In genomic region chr15:92167413-92167950, GRCh38 we compare ENCODE assay signal across 17 cellular contexts.
DNase-seq lines count a peak whose midpoint lies in the region; ATAC-seq and TF ChIP-seq lines count a peak whose summit lies in the region.
"Had no signal": no experiment of that assay in that cellular context is flagged by ENCODE, and none has a peak within 500 bp of the region (broad histone marks: within the 10 kb centered on the region; RNA-seq: fewer than 3 reads in every experiment).

No MANE protein-coding gene starts in this region.

- H3K27ac ChIP-seq in heart left ventricle (peak overlapping the region in 8 of 12 donors; percentile 54 to 82 (median 64)), dorsolateral prefrontal cortex (peak overlapping the region in 33 of 59 donors; percentile 15 to 77 (median 54)), liver (ENCODE audit: low read depth in 1 of 2, low read length in 2 of 2) (peak overlapping the region; percentile 22 to 26), stomach (no peak overlapping the region)
- H3K27ac ChIP-seq: HL-60 had no signal

- H3K4me1 Mint-ChIP-seq in activated CD8-positive, alpha-beta memory T cell treated with anti-CD3 and anti-CD28 coated beads, Interleukin-2, amount 10 ng/mL, durations not matched to agents 7 days and 5 days: no peaks in the 10 kb centered on the region
- H3K4me1 Mint-ChIP-seq: CD4-positive, CD25-positive, alpha-beta regulatory T cell had no signal

- peaks cover 0 to 39% (median 20%) of the 10 kb centered on the region in 9 donors for H3K36me3 ChIP-seq in heart left ventricle
- no peaks in the 10 kb centered on the region for H3K36me3 ChIP-seq in liver (ENCODE audit: control insufficient read depth in 4 of 4, insufficient read depth in 3 of 4, low read depth in 1 of 4, low read length in 3 of 4)
- H3K36me3 ChIP-seq in stomach: peaks cover 4 to 24% (median 21%) of the 10 kb centered on the region in 4 donors
- H3K36me3 ChIP-seq: HAP-1 had no signal

- no peaks in the 10 kb centered on the region for H3K9me3 Mint-ChIP-seq in activated CD8-positive, alpha-beta memory T cell treated with anti-CD3 and anti-CD28 coated beads, Interleukin-2, amount 10 ng/mL, durations not matched to agents 7 days and 5 days (ENCODE audit: low read depth)
- H3K9me3 Mint-ChIP-seq: CD4-positive, CD25-positive, alpha-beta regulatory T cell had no signal

- no peak overlapping the region for H3K4me3 Mint-ChIP-seq in activated CD8-positive, alpha-beta memory T cell treated with anti-CD3 and anti-CD28 coated beads, Interleukin-2, amount 10 ng/mL, durations not matched to agents 7 days and 5 days
- H3K4me3 Mint-ChIP-seq: CD4-positive, CD25-positive, alpha-beta regulatory T cell had no signal

- TF ChIP-seq CTCF in heart left ventricle (IDR thresholded peaks at IDR 0.05) (no peak), dorsolateral prefrontal cortex (IDR thresholded peaks at IDR 0.05 in 54 of 56, conservative IDR thresholded peaks at IDR 0.05 in 2 of 56; ENCODE audit: low read depth in 1 of 56, partially characterized antibody in 56 of 56) (no peak), liver (IDR thresholded peaks at IDR 0.05; ENCODE audit: low read depth, low read length, missing input control) (no peak), stomach (IDR thresholded peaks at IDR 0.05) (no peak)

- H3K4me1 ChIP-seq in heart left ventricle: peaks cover 0 to 14% (median 5%) of the 10 kb centered on the region in 12 donors
- H3K4me1 ChIP-seq in liver (ENCODE audit: control insufficient read depth in 4 of 4, insufficient read depth in 4 of 4, low read length in 3 of 4): peaks cover 11 to 63% (median 44%) of the 10 kb centered on the region in 4 donors
- peaks cover 0 to 8% (median 5%) of the 10 kb centered on the region in 4 donors for H3K4me1 ChIP-seq in stomach

- no peak for TF ChIP-seq RAD21 in liver (IDR thresholded peaks at IDR 0.05)

- ATAC-seq in heart left ventricle: peak in 1 of 4 donors; percentile 5
- ATAC-seq in Right ventricle myocardium inferior: no peak
- no peak for ATAC-seq in stimulated activated naive CD8-positive, alpha-beta T cell treated with anti-CD3 and anti-CD28 coated beads, Interleukin-15, Interleukin-2, amounts not matched to agents 100 U/mL and 50 U/mL, for 24 hours
- no peak for ATAC-seq in activated CD8-positive, alpha-beta memory T cell treated with anti-CD3 and anti-CD28 coated beads, Interleukin-2, amount 10 ng/mL, durations not matched to agents 7 days and 5 days
- ATAC-seq: K562 had no signal

- H3K9ac ChIP-seq in liver (ENCODE audit: low read depth in 1 of 2, low read length in 2 of 2): no peak overlapping the region

- H3K36me3 Mint-ChIP-seq in activated CD8-positive, alpha-beta memory T cell treated with anti-CD3 and anti-CD28 coated beads, Interleukin-2, amount 10 ng/mL, durations not matched to agents 7 days and 5 days: no peaks in the 10 kb centered on the region

- WGBS in heart left ventricle, 4 donors: 79 to 84% (median 82%) methylated on average over 7 of the region's 7 CpGs
- 63% methylated on average over 7 of the region's 7 CpGs for WGBS in liver
- 91 to 96% (median 94%) methylated on average over 7 of the region's 7 CpGs for WGBS in stomach, 5 donors

- H3K9me3 ChIP-seq in heart left ventricle (peaks cover 0 to 9% (median 0%) of the 10 kb centered on the region in 12 donors), liver (ENCODE audit: control insufficient read depth in 4 of 4, low read length in 3 of 4) (no peaks in the 10 kb centered on the region), stomach (peaks cover 0 to 4% (median 0%) of the 10 kb centered on the region in 4 donors)
- H3K9me3 ChIP-seq: HAP-1 had no signal

- H3K27me3 Mint-ChIP-seq in activated CD8-positive, alpha-beta memory T cell treated with anti-CD3 and anti-CD28 coated beads, Interleukin-2, amount 10 ng/mL, durations not matched to agents 7 days and 5 days: no peaks in the 10 kb centered on the region
- H3K27me3 Mint-ChIP-seq: CD4-positive, CD25-positive, alpha-beta regulatory T cell had no signal

- H3K27me3 ChIP-seq in heart left ventricle (no peaks in the 10 kb centered on the region), dorsolateral prefrontal cortex (peaks cover 0 to 2% (median 0%) of the 10 kb centered on the region in 45 donors), liver (ENCODE audit: control insufficient read depth in 4 of 4, insufficient read depth in 4 of 4, low read length in 3 of 4) (no peaks in the 10 kb centered on the region), stomach (no peaks in the 10 kb centered on the region)

- no peak for TF ChIP-seq POLR2A in heart left ventricle (IDR thresholded peaks at IDR 0.05)
- TF ChIP-seq POLR2A in stomach (IDR thresholded peaks at IDR 0.05): no peak

- intact Hi-C loops in heart left ventricle (cut with DNase I) (no loop called here), Right ventricle myocardium inferior (cut with DNase I) (loop anchor here (10.0 kb wide), 1 partner anchor 53 kb away; no protein-coding TSS in a partner anchor), dorsolateral prefrontal cortex (cut with DNase I) (no loop called here), stomach (cut with DNase I; ENCODE audit: low total_unique reads) (no loop called here)

- no peak for TF ChIP-seq EP300 in stomach (IDR thresholded peaks at IDR 0.05)

- no peak overlapping the region for H3K4me3 ChIP-seq in heart left ventricle
- H3K4me3 ChIP-seq in dorsolateral prefrontal cortex: no peak overlapping the region
- no peak overlapping the region for H3K4me3 ChIP-seq in liver (ENCODE audit: low read depth in 1 of 3, low read length in 3 of 3)
- no peak overlapping the region for H3K4me3 ChIP-seq in stomach
- H3K4me3 ChIP-seq: HAP-1, K562 had no signal

- no peak for DNase-seq in heart left ventricle
- no peak for DNase-seq in Right ventricle myocardium inferior (ENCODE audit: missing footprints)
- DNase-seq in dorsolateral prefrontal cortex: peak in 2 of 10 donors; percentile 64 to 67
- no peak for DNase-seq in iPS-NIHi7 (ENCODE audit: extremely low spot score)
- no peak for DNase-seq in stimulated activated naive CD8-positive, alpha-beta T cell treated with anti-CD3 and anti-CD28 coated beads, Interleukin-15, Interleukin-2, amounts not matched to agents 100 U/mL and 50 U/mL, for 24 hours
- DNase-seq in activated CD8-positive, alpha-beta memory T cell treated with anti-CD3 and anti-CD28 coated beads, Interleukin-2, amount 10 ng/mL, durations not matched to agents 7 days and 5 days: no peak
- DNase-seq in stomach: no peak
- DNase-seq: CD4-positive, CD25-positive, alpha-beta regulatory T cell; DMS53; NCI-H1417 treated with DMSO at 0.1 percent for 48 hours; NCI-H2029; NCI-H446 treated with DMSO at 0.1 percent for 48 hours; NK-92 treated with Interleukin-12 subunit alpha and Interleukin-12 subunit beta, amount 100 ng/mL, for 24 hours had no signal

- H3K27ac Mint-ChIP-seq in activated CD8-positive, alpha-beta memory T cell treated with anti-CD3 and anti-CD28 coated beads, Interleukin-2, amount 10 ng/mL, durations not matched to agents 7 days and 5 days: no peak overlapping the region

- CTCF ChIA-PET in activated CD8-positive, alpha-beta memory T cell treated with anti-CD3 and anti-CD28 coated beads, Interleukin-2, amount 10 ng/mL, durations not matched to agents 7 days and 5 days (lab: Charles Lee): no interaction called here

TF ChIP-seq in liver, 16 proteins besides CTCF, POLR2A, EP300 and RAD21:
- TF ChIP-seq RXRA (IDR thresholded peaks at IDR 0.05): peak in 1 of 2 donors; percentile 36
- TF ChIP-seq HNF4A (conservative IDR thresholded peaks at IDR 0.05): peak; percentile 83 to 89
- TF ChIP-seq SP1 (IDR thresholded peaks at IDR 0.05): peak; percentile 63
- no peak for TF ChIP-seq NR2F2 (IDR thresholded peaks at IDR 0.05)

Comparison
In these comparisons a context has a peak if more than half of its experiments do, and no peak if none do; other contexts are left out.
1. H3K27ac ChIP-seq: peak in heart left ventricle (8 of 12), dorsolateral prefrontal cortex (33 of 59) and liver (2 of 2); none in stomach (0 of 5).